ENCODE assay signal across 27 cellular contexts in the genomic region with DNA sequence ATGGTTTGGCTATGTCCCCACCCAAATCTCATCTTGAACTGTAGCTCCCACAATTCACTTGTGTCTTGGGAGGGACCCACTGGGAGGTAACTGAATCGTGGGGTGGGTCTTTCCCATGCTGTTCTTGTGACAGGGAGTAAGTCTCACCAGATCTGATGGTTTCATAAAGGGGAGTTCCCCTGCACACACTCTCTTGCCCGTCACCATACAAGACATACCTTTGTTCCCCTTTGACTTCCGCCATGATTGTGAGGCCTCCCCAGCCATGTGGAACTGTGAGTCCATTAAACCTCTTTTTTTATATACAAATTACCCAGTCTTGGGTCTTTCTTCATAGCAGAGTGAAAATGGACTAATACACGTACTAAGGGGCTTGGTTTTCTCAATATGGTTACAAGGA.
"Had no signal": no experiment of that assay in that cellular context is flagged by ENCODE, and none has a peak within 500 bp of the region (broad histone marks: within the 10 kb centered on the region; RNA-seq: fewer than 3 reads in every experiment).

No MANE protein-coding gene starts in this region.

- DNase-seq: activated CD4-positive, alpha-beta memory T cell treated with anti-CD3 and anti-CD28 coated beads for 36 hours; activated CD4-positive, alpha-beta T cell treated with anti-CD3 and anti-CD28 coated beads, Interleukin-2, amount 10 ng/mL, durations not matched to agents 7 days and 5 days; activated CD4-positive, CD25-positive, alpha-beta regulatory T cell; activated CD8-positive, alpha-beta memory T cell treated with anti-CD3 and anti-CD28 coated beads for 24 hours; activated gamma-delta T cell treated with Interleukin-2 at 50 U/mL for 16 hours; activated naive CD4-positive, alpha-beta T cell treated with anti-CD3 and anti-CD28 coated beads, Interleukin-2, amount 10 ng/mL, durations not matched to agents 7 days and 5 days; activated T-cell treated with anti-CD3 and anti-CD28 coated beads for 4 hours; activated T-cell treated with anti-CD3 and anti-CD28 coated beads, Interleukin-2, amount 50 U/mL, for 48 hours; amygdala; Karpas-422; MM.1S; NCI-H1105; NCI-H1436; NCI-H1694 treated with DMSO at 0.1 percent for 48 hours; NCI-H2029 treated with DMSO at 0.1 percent for 48 hours; NCI-H345; NCI-H510A; NCI-H526 treated with DMSO at 0.1 percent for 48 hours; NCI-H82; OCI-M1; Peyer's patch; SHP77 treated with DMSO at 0.1 percent for 48 hours; T-helper 17 cell; T1000 had no signal

- H3K4me3 Mint-ChIP-seq: activated CD4-positive, alpha-beta memory T cell treated with anti-CD3 and anti-CD28 coated beads for 36 hours; activated CD4-positive, alpha-beta T cell treated with anti-CD3 and anti-CD28 coated beads, Interleukin-2, amount 10 ng/mL, durations not matched to agents 7 days and 5 days; activated naive CD4-positive, alpha-beta T cell treated with anti-CD3 and anti-CD28 coated beads, Interleukin-2, amount 10 ng/mL, durations not matched to agents 7 days and 5 days; brain; central memory CD8-positive, alpha-beta T cell; T-helper 17 cell had no signal

- H3K27ac ChIP-seq: Peyer's patch had no signal

- H3K9me3 Mint-ChIP-seq: central memory CD8-positive, alpha-beta T cell had no signal

- ATAC-seq: T-helper 17 cell had no signal

- H3K27me3 Mint-ChIP-seq: activated CD4-positive, alpha-beta memory T cell treated with anti-CD3 and anti-CD28 coated beads for 36 hours; activated CD4-positive, alpha-beta T cell treated with anti-CD3 and anti-CD28 coated beads, Interleukin-2, amount 10 ng/mL, durations not matched to agents 7 days and 5 days; activated naive CD4-positive, alpha-beta T cell treated with anti-CD3 and anti-CD28 coated beads, Interleukin-2, amount 10 ng/mL, durations not matched to agents 7 days and 5 days; brain; central memory CD8-positive, alpha-beta T cell; T-helper 17 cell had no signal

- H3K27ac Mint-ChIP-seq: activated CD4-positive, alpha-beta memory T cell treated with anti-CD3 and anti-CD28 coated beads for 36 hours; activated CD4-positive, alpha-beta T cell treated with anti-CD3 and anti-CD28 coated beads, Interleukin-2, amount 10 ng/mL, durations not matched to agents 7 days and 5 days; activated naive CD4-positive, alpha-beta T cell treated with anti-CD3 and anti-CD28 coated beads, Interleukin-2, amount 10 ng/mL, durations not matched to agents 7 days and 5 days; activated T-helper 2 cell treated with anti-CD3 and anti-CD28 coated beads, Interferon-gamma antibody, Interleukin-2, Interleukin-4, amounts not matched to agents 10 μg/mL and 5 μg/mL and 100 μg/mL, durations not matched to agents 14 hours and 24 hours and 36 hours had no signal
